In the genomic region with DNA sequence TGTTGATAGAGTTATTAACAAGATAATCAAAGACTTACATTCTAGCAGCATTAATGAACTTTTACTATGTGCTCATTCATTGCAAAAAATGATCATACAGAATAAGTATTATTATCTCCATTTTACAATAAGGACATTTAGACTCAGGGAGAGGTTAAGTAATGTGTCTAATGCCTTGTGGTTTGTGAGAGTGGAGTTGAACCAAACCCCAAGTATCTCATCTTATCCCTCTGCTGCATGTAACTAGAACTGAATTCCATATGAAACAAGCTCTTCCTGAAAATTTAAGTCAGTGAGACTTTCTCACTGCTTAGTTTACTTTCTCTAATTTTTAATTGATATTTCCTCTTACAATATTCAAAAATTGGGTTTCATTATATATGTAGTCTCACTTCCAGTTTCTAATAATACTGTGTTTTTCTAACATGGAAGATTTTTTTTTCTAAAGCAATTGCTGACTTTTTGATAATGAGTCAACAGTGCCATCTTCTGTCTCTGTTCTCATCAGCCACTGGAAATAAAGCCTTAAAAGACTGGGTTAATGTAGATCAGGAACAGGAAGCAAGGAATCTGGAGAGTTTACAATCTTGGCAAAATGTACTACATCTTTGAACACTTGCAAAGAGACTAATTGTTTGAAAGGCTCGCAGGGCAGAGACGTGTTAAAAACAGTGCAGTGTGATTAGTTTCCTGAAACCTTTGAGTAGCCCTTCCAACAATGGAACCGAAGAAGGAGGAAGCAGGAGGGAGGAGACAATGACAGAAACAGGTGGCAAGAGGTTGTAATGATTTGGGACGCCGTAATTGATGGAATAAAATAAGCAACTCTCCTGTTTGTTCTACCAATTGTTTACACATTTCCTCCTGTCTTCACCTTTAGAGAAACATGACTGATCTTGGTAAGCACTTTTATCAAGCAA, we compare ENCODE assay signal across 8 cellular contexts.
A peak's percentile ranks its signal among the peaks of the same experiment; 100 is the strongest.
DNase-seq lines count a peak whose midpoint lies in the region; ATAC-seq and TF ChIP-seq lines count a peak whose summit lies in the region.

No MANE protein-coding gene starts in this region.

- ATAC-seq in HG02884 (IDR thresholded peaks at IDR 0.05; ENCODE audit: unreplicated experiment) = peak; percentile 89
- no peak for ATAC-seq in lower lobe of right lung

- no peaks in the 10 kb centered on the region for H3K9me3 ChIP-seq in WERI-Rb-1 (ENCODE audit: severe bottlenecking)
- no peaks in the 10 kb centered on the region for H3K9me3 ChIP-seq in lower lobe of right lung

- peak; percentile 45; the same call in 1 of the 2 replicates for TF ChIP-seq CTCF in WERI-Rb-1 (IDR thresholded peaks at IDR 0.05; ENCODE audit: low read depth, low read length)
- no peak for TF ChIP-seq CTCF in lower lobe of right lung (IDR thresholded peaks at IDR 0.05)

- H3K27me3 ChIP-seq in WERI-Rb-1 (ENCODE audit: insufficient read depth, low read depth, severe bottlenecking) = no peaks in the 10 kb centered on the region
- H3K27me3 ChIP-seq in lower lobe of right lung (ENCODE audit: low read depth) = no peaks in the 10 kb centered on the region

- peak overlapping the region; percentile 53 for H3K4me3 ChIP-seq in WERI-Rb-1 (ENCODE audit: low read depth, low read length)
- H3K4me3 ChIP-seq in lower lobe of right lung = no peak overlapping the region

- intact Hi-C loops in lower lobe of right lung (cut with DNase I) = no loop called here

- H3K27ac ChIP-seq in WERI-Rb-1 (no peak overlapping the region), lower lobe of right lung (no peak overlapping the region)

- no peaks in the 10 kb centered on the region for H3K4me1 ChIP-seq in lower lobe of right lung

- H3K36me3 ChIP-seq in WERI-Rb-1 (no peaks in the 10 kb centered on the region), lower lobe of right lung (no peaks in the 10 kb centered on the region)

- DNase-seq in NCI-H2171 treated with DMSO at 0.1 percent for 48 hours (lab: John Stamatoyannopoulos, UW) (peak; percentile 17), NCI-H2171 (lab: John Stamatoyannopoulos, UW) (no peak), NCI-H1105 (lab: John Stamatoyannopoulos, UW) (peak; percentile 74), WERI-Rb-1 (no peak), pons (ENCODE audit: low spot score) (peak; percentile 65), DMS79 treated with DMSO at 0.1 percent for 48 hours (lab: John Stamatoyannopoulos, UW) (no peak), lower lobe of right lung (no peak)

Comparison
In these comparisons a context has a peak if more than half of its experiments do, and no peak if none do; other contexts are left out.
1. DNase-seq: peak in NCI-H2171 treated with DMSO at 0.1 percent for 48 hours (single experiment), NCI-H1105 (single experiment) and pons (single experiment); none in NCI-H2171 (single experiment), WERI-Rb-1 (single experiment), DMS79 treated with DMSO at 0.1 percent for 48 hours (single experiment) and lower lobe of right lung (single experiment).